Comparison of ENCODE assay signal across 1 cellular context in the genomic region with DNA sequence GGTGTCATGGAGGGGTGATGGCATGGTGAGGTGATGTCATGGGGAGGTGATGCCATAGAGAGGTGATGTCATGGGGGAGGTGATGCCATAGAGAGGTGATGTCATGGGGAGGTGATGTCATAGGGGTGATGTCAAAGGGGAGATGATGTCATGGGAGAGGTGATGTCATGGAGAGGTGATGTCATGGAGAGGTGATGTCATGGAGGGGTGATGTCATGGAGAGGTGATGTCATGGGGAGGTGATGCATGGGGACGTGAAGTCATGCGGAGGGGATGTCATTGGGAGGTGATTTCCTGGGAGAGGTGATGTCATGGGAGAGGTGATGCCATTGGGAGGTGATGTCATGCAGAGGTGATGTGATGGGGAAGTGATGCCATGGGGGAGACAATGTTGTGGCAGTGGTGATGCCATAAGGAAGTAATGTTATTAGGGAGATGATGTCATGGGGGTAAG.
A peak's percentile ranks its signal among the peaks of the same experiment; 100 is the strongest.
TF ChIP-seq lines count a peak whose summit lies in the region.

No MANE protein-coding gene starts in this region.

TF ChIP-seq in HepG2, 621 proteins besides CTCF, POLR2A, EP300 and RAD21:
- TF ChIP-seq, protein P1, sequence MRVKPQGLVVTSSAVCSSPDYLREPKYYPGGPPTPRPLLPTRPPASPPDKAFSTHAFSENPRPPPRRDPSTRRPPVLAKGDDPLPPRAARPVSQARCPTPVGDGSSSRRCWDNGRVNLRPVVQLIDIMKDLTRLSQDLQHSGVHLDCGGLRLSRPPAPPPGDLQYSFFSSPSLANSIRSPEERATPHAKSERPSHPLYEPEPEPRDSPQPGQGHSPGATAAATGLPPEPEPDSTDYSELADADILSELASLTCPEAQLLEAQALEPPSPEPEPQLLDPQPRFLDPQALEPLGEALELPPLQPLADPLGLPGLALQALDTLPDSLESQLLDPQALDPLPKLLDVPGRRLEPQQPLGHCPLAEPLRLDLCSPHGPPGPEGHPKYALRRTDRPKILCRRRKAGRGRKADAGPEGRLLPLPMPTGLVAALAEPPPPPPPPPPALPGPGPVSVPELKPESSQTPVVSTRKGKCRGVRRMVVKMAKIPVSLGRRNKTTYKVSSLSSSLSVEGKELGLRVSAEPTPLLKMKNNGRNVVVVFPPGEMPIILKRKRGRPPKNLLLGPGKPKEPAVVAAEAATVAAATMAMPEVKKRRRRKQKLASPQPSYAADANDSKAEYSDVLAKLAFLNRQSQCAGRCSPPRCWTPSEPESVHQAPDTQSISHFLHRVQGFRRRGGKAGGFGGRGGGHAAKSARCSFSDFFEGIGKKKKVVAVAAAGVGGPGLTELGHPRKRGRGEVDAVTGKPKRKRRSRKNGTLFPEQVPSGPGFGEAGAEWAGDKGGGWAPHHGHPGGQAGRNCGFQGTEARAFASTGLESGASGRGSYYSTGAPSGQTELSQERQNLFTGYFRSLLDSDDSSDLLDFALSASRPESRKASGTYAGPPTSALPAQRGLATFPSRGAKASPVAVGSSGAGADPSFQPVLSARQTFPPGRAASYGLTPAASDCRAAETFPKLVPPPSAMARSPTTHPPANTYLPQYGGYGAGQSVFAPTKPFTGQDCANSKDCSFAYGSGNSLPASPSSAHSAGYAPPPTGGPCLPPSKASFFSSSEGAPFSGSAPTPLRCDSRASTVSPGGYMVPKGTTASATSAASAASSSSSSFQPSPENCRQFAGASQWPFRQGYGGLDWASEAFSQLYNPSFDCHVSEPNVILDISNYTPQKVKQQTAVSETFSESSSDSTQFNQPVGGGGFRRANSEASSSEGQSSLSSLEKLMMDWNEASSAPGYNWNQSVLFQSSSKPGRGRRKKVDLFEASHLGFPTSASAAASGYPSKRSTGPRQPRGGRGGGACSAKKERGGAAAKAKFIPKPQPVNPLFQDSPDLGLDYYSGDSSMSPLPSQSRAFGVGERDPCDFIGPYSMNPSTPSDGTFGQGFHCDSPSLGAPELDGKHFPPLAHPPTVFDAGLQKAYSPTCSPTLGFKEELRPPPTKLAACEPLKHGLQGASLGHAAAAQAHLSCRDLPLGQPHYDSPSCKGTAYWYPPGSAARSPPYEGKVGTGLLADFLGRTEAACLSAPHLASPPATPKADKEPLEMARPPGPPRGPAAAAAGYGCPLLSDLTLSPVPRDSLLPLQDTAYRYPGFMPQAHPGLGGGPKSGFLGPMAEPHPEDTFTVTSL (CRISPR knock-in tag; IDR thresholded peaks at IDR 0.05; ENCODE audit: borderline replicate concordance): no peak
- no peak for TF ChIP-seq SCMH1 (CRISPR knock-in tag; IDR thresholded peaks at IDR 0.05; ENCODE audit: borderline replicate concordance)
- TF ChIP-seq ZBTB21 (CRISPR knock-in tag; IDR thresholded peaks at IDR 0.05): peak; percentile 70; the same call in 1 of the 2 replicates
- TF ChIP-seq, protein P2, sequence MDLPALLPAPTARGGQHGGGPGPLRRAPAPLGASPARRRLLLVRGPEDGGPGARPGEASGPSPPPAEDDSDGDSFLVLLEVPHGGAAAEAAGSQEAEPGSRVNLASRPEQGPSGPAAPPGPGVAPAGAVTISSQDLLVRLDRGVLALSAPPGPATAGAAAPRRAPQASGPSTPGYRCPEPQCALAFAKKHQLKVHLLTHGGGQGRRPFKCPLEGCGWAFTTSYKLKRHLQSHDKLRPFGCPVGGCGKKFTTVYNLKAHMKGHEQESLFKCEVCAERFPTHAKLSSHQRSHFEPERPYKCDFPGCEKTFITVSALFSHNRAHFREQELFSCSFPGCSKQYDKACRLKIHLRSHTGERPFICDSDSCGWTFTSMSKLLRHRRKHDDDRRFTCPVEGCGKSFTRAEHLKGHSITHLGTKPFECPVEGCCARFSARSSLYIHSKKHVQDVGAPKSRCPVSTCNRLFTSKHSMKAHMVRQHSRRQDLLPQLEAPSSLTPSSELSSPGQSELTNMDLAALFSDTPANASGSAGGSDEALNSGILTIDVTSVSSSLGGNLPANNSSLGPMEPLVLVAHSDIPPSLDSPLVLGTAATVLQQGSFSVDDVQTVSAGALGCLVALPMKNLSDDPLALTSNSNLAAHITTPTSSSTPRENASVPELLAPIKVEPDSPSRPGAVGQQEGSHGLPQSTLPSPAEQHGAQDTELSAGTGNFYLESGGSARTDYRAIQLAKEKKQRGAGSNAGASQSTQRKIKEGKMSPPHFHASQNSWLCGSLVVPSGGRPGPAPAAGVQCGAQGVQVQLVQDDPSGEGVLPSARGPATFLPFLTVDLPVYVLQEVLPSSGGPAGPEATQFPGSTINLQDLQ (CRISPR knock-in tag; IDR thresholded peaks at IDR 0.05): no peak
- TF ChIP-seq, protein P3, sequence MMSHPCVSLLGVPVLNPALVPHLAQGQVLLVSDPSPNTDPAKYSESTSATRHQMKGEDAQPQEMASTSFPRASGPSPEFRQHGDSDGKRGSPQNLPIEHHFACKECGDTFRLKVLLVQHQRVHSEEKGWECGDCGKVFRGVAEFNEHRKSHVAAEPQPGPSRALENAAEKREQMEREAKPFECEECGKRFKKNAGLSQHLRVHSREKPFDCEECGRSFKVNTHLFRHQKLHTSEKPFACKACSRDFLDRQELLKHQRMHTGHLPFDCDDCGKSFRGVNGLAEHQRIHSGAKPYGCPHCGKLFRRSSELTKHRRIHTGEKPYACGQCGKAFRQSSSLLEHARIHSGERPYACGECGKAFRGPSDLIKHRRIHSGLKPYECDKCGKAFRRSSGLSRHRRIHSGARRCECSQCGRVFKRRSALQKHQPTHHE (CRISPR knock-in tag; IDR thresholded peaks at IDR 0.05; ENCODE audit: borderline replicate concordance): no peak
- no peak for TF ChIP-seq ZNF772 (CRISPR knock-in tag; IDR thresholded peaks at IDR 0.05)
- TF ChIP-seq, protein P4, sequence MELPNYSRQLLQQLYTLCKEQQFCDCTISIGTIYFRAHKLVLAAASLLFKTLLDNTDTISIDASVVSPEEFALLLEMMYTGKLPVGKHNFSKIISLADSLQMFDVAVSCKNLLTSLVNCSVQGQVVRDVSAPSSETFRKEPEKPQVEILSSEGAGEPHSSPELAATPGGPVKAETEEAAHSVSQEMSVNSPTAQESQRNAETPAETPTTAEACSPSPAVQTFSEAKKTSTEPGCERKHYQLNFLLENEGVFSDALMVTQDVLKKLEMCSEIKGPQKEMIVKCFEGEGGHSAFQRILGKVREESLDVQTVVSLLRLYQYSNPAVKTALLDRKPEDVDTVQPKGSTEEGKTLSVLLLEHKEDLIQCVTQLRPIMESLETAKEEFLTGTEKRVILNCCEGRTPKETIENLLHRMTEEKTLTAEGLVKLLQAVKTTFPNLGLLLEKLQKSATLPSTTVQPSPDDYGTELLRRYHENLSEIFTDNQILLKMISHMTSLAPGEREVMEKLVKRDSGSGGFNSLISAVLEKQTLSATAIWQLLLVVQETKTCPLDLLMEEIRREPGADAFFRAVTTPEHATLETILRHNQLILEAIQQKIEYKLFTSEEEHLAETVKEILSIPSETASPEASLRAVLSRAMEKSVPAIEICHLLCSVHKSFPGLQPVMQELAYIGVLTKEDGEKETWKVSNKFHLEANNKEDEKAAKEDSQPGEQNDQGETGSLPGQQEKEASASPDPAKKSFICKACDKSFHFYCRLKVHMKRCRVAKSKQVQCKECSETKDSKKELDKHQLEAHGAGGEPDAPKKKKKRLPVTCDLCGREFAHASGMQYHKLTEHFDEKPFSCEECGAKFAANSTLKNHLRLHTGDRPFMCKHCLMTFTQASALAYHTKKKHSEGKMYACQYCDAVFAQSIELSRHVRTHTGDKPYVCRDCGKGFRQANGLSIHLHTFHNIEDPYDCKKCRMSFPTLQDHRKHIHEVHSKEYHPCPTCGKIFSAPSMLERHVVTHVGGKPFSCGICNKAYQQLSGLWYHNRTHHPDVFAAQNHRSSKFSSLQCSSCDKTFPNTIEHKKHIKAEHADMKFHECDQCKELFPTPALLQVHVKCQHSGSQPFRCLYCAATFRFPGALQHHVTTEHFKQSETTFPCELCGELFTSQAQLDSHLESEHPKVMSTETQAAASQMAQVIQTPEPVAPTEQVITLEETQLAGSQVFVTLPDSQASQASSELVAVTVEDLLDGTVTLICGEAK (IDR thresholded peaks at IDR 0.05): 0 out of 2 replicates have a peak, but pooled peaks have one; percentile 3
- TF ChIP-seq, protein P4 (CRISPR knock-in tag; IDR thresholded peaks at IDR 0.05): no peak
- no peak for TF ChIP-seq BORCS8-MEF2B (CRISPR knock-in tag; IDR thresholded peaks at IDR 0.05)
- peak; percentile 32; the same call in 1 of the 2 replicates for TF ChIP-seq CREM (IDR thresholded peaks at IDR 0.05)
- no peak for TF ChIP-seq CREM (CRISPR knock-in tag; IDR thresholded peaks at IDR 0.05)
- TF ChIP-seq SRF (IDR thresholded peaks at IDR 0.05; ENCODE audit: low read depth, low read length): no peak
- no peak for TF ChIP-seq NPAS2 (CRISPR knock-in tag; IDR thresholded peaks at IDR 0.05; ENCODE audit: borderline replicate concordance)
- TF ChIP-seq ZMYM3 (CRISPR knock-in tag; IDR thresholded peaks at IDR 0.05): no peak
- TF ChIP-seq ZNF225 (CRISPR knock-in tag; IDR thresholded peaks at IDR 0.05): no peak
- peak; percentile 98 for TF ChIP-seq CREB1 (IDR thresholded peaks at IDR 0.05)
- no peak for TF ChIP-seq CREB1 (CRISPR knock-in tag; IDR thresholded peaks at IDR 0.05)
- TF ChIP-seq, protein P5, sequence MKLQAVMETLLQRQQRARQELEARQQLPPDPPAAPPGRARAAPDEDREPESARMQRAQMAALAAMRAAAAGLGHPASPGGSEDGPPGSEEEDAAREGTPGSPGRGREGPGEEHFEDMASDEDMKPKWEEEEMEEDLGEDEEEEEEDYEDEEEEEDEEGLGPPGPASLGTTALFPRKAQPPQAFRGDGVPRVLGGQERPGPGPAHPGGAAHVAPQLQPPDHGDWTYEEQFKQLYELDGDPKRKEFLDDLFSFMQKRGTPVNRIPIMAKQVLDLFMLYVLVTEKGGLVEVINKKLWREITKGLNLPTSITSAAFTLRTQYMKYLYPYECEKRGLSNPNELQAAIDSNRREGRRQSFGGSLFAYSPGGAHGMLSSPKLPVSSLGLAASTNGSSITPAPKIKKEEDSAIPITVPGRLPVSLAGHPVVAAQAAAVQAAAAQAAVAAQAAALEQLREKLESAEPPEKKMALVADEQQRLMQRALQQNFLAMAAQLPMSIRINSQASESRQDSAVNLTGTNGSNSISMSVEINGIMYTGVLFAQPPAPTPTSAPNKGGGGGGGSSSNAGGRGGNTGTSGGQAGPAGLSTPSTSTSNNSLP (IDR thresholded peaks at IDR 0.05; ENCODE audit: low read depth, low read length): no peak
- peak; percentile 100 for TF ChIP-seq ATF7 (IDR thresholded peaks at IDR 0.05)
- no peak for TF ChIP-seq ATF7 (CRISPR knock-in tag; IDR thresholded peaks at IDR 0.05)
